In genomic region chr16:48231675-48232214, GRCh38 we compare ENCODE assay signal across 9 cellular contexts. TPM values are rescaled to one million over a fixed set of nuclear protein-coding genes. Genes with fewer than 3 reads are reported as not detected.
DNase-seq lines count a peak whose midpoint lies in the region; ATAC-seq lines count a peak whose summit lies in the region.
"Had no signal": no experiment of that assay in that cellular context is flagged by ENCODE, and none has a peak within 500 bp of the region (broad histone marks: within the 10 kb centered on the region; RNA-seq: fewer than 3 reads in every experiment).

No MANE protein-coding gene starts in this region.

- H3F3A ChIP-seq in GM23248 (ENCODE audit: insufficient read depth): no peaks in the 10 kb centered on the region

- H3K27me3 ChIP-seq in GM23248 (replicated peaks; ENCODE audit: insufficient read depth): no peaks in the 10 kb centered on the region

- H3K27me3 Mint-ChIP-seq in activated naive CD8-positive, alpha-beta T cell: peaks cover 4% of the 10 kb centered on the region

- in situ Hi-C loops in GM23248 (cut with MboI): no loop called here

- H3K9me2 ChIP-seq in GM23248 (ENCODE audit: insufficient read depth): no peaks in the 10 kb centered on the region

- no peaks in the 10 kb centered on the region for H4K20me1 ChIP-seq in GM23248 (ENCODE audit: insufficient read depth)

- ATAC-seq in HG02623 (IDR thresholded peaks at IDR 0.05; ENCODE audit: unreplicated experiment) (no peak), GM19324 (IDR thresholded peaks at IDR 0.05; ENCODE audit: low FRiP score, unreplicated experiment) (no peak)

- H3K9me3 Mint-ChIP-seq in activated naive CD8-positive, alpha-beta T cell (ENCODE audit: low read depth): no peaks in the 10 kb centered on the region

- WGBS in GM23248 (ENCODE audit: low coverage in 1 of 2, low lambda C conversion rate in 2 of 2, missing lambda C conversion rate in 2 of 2), 2 experiments: 38 to 39% methylated on average over 9 of the region's 9 CpGs

- no peak overlapping the region for H3K4me2 ChIP-seq in GM23248 (ENCODE audit: unreplicated experiment)

- no peaks in the 10 kb centered on the region for H3K4me1 ChIP-seq in GM23248 (ENCODE audit: insufficient read depth)

- no peak overlapping the region for H3K27ac ChIP-seq in GM23248

- H3K36me3 Mint-ChIP-seq in activated naive CD8-positive, alpha-beta T cell: no peaks in the 10 kb centered on the region

- DNase-seq in GDM1 (lab: John Stamatoyannopoulos, UW) (peak; percentile 20), GM23248 (peak; percentile 72), NCI-H226 (peak; percentile 8), kidney tubule cell (ENCODE audit: low spot score) (peak; percentile 24), DMS79 (lab: John Stamatoyannopoulos, UW) (no peak)

- peaks cover 22% of the 10 kb centered on the region for H3K4me1 Mint-ChIP-seq in activated naive CD8-positive, alpha-beta T cell (ENCODE audit: low read depth)

- peak overlapping the region; percentile 5 for H3K4me3 Mint-ChIP-seq in activated naive CD8-positive, alpha-beta T cell

- peak overlapping the region; percentile 75 for H3K27ac Mint-ChIP-seq in activated naive CD8-positive, alpha-beta T cell

- H3K79me2 ChIP-seq in GM23248 (ENCODE audit: insufficient read depth): no peaks in the 10 kb centered on the region

- H3K36me3 ChIP-seq in GM23248 (ENCODE audit: low read depth): no peaks in the 10 kb centered on the region

- H3K9me3 ChIP-seq in GM23248 (ENCODE audit: low read depth): no peaks in the 10 kb centered on the region

- no peak overlapping the region for H3K4me3 ChIP-seq in GM23248

- no peak overlapping the region for H3K9ac ChIP-seq in GM23248

- H2AFZ ChIP-seq in GM23248: no peak overlapping the region

RNA-seq across cellular contexts. Expression of gene LONP2, which starts 12.4 kb away (rescaled TPM):
- total RNA-seq in GM23248 (2014; rRNA removed; shearing (Covaris generic)): 48.3 and 53.9 TPM in 2 replicates
- 44.6 and 46.5 TPM in 2 replicates for polyA plus RNA-seq in GM23248 (2016; fragmentation: Nextera tagmentation; extraction: Ambion mirVana)

RNA-seq across cellular contexts. Expression of gene ABCC11, which starts 15.6 kb away (rescaled TPM):
- total RNA-seq in GM23248 (2014; rRNA removed; shearing (Covaris generic)): 0.76 TPM in 1 of 2 replicates, not detected in the other
- polyA plus RNA-seq in GM23248 (2016; fragmentation: Nextera tagmentation; extraction: Ambion mirVana): 0.23 and 0.29 TPM in 2 replicates
- total RNA-seq: T-helper 1 cell treated with Interleukin-12 subunit alpha and Interleukin-12 subunit beta and Interleukin-4 antibody, amounts not matched to agents 30 ng/mL and 1 ng/mL, for 36 hours had no signal
